ENCODE assay signal across 19 cellular contexts in genomic region chr19:1828279-1829238, GRCh38.
"Had no signal": no experiment of that assay in that cellular context is flagged by ENCODE, and none has a peak within 500 bp of the region (broad histone marks: within the 10 kb centered on the region; RNA-seq: fewer than 3 reads in every experiment).

No MANE protein-coding gene starts in this region.

- H3K27me3 ChIP-seq: gastrocnemius medialis, heart right ventricle, stomach, upper lobe of left lung had no signal

- H3K9me3 Mint-ChIP-seq: activated CD4-positive, alpha-beta T cell treated with anti-CD3 and anti-CD28 coated beads, Interleukin-2, amount 10 ng/mL, durations not matched to agents 7 days and 5 days; activated naive CD4-positive, alpha-beta T cell treated with anti-CD3 and anti-CD28 coated beads, Interleukin-2, amount 50 U/mL, for 24 hours; immature natural killer cell; nephron had no signal

- H3K9me3 ChIP-seq: gastrocnemius medialis, heart right ventricle, stomach, upper lobe of left lung had no signal

- H3K27ac ChIP-seq: gastrocnemius medialis, heart right ventricle, stomach, upper lobe of left lung had no signal

- H3K27ac Mint-ChIP-seq: activated CD4-positive, alpha-beta T cell treated with anti-CD3 and anti-CD28 coated beads, Interleukin-2, amount 10 ng/mL, durations not matched to agents 7 days and 5 days; activated CD8-positive, alpha-beta T cell treated with anti-CD3 and anti-CD28 coated beads, Interleukin-2, amount 10 ng/mL, durations not matched to agents 7 days and 5 days; activated naive CD4-positive, alpha-beta T cell treated with anti-CD3 and anti-CD28 coated beads, Interleukin-2, amount 50 U/mL, for 24 hours; immature natural killer cell had no signal

- H3K27me3 Mint-ChIP-seq: activated CD4-positive, alpha-beta T cell treated with anti-CD3 and anti-CD28 coated beads, Interleukin-2, amount 10 ng/mL, durations not matched to agents 7 days and 5 days; activated naive CD4-positive, alpha-beta T cell treated with anti-CD3 and anti-CD28 coated beads, Interleukin-2, amount 50 U/mL, for 24 hours had no signal

- H3K4me3 Mint-ChIP-seq: activated CD4-positive, alpha-beta T cell treated with anti-CD3 and anti-CD28 coated beads, Interleukin-2, amount 10 ng/mL, durations not matched to agents 7 days and 5 days; activated CD8-positive, alpha-beta T cell treated with anti-CD3 and anti-CD28 coated beads, Interleukin-2, amount 10 ng/mL, durations not matched to agents 7 days and 5 days; activated naive CD4-positive, alpha-beta T cell treated with anti-CD3 and anti-CD28 coated beads, Interleukin-2, amount 50 U/mL, for 24 hours; immature natural killer cell; nephron had no signal

- DNase-seq: activated CD4-positive, alpha-beta T cell treated with anti-CD3 and anti-CD28 coated beads, Interleukin-2, amount 10 ng/mL, durations not matched to agents 7 days and 5 days; activated CD8-positive, alpha-beta T cell treated with anti-CD3 and anti-CD28 coated beads, Interleukin-2, amount 10 ng/mL, durations not matched to agents 7 days and 5 days; activated effector memory CD4-positive, alpha-beta T cell treated with anti-CD3 and anti-CD28 coated beads, Interleukin-2, amount 50 U/mL, for 16 hours; activated T-cell treated with anti-CD3 and anti-CD28 coated beads, Interleukin-2, amount 50 U/mL, for 48 hours; effector CD4-positive, alpha-beta T cell; gastrocnemius medialis; heart right ventricle; immature natural killer cell; mesenchymal stem cell; nucleus accumbens; posterior cingulate gyrus; stimulated activated CD4-positive, alpha-beta T cell treated with anti-CD3 and anti-CD28 coated beads, Interleukin-1b, Interleukin-23, amount 100 ng/mL, for 48 hours; stimulated activated CD8-positive, alpha-beta memory T cell treated with anti-CD3 and anti-CD28 coated beads, Interleukin-4, amount 100 ng/mL, for 48 hours; stomach; T-helper 1 cell; T-helper 9 cell had no signal

- H3K4me3 ChIP-seq: gastrocnemius medialis, heart right ventricle, stomach, upper lobe of left lung had no signal

- ATAC-seq: activated CD8-positive, alpha-beta T cell treated with anti-CD3 and anti-CD28 coated beads, Interleukin-2, amount 10 ng/mL, durations not matched to agents 7 days and 5 days; gastrocnemius medialis had no signal
